ENCODE assay signal across 26 cellular contexts in genomic region chr20:51020657-51021056, GRCh38. TPM values are rescaled to one million over a fixed set of nuclear protein-coding genes. Genes with fewer than 3 reads are reported as not detected.
A peak's percentile ranks its signal among the peaks of the same experiment; 100 is the strongest.
DNase-seq lines count a peak whose midpoint lies in the region; ATAC-seq and TF ChIP-seq lines count a peak whose summit lies in the region.
"Had no signal": no experiment of that assay in that cellular context is flagged by ENCODE, and none has a peak within 500 bp of the region (broad histone marks: within the 10 kb centered on the region; RNA-seq: fewer than 3 reads in every experiment).

No MANE protein-coding gene starts in this region.

- H3K9me2 ChIP-seq in PC-3 (replicated peaks; ENCODE audit: low read length) (no peaks in the 10 kb centered on the region), hepatocyte (replicated peaks; ENCODE audit: insufficient read depth) (no peaks in the 10 kb centered on the region)

- H3K9me3 Mint-ChIP-seq in stimulated activated naive B cell treated with anti-CD40 and anti-IgM and Interleukin-4, amounts not matched to agents 10 μg/mL and 1 μg/mL and 100 μg/mL, for 72 hours: no peaks in the 10 kb centered on the region
- H3K9me3 Mint-ChIP-seq: activated CD4-positive, alpha-beta T cell treated with anti-CD3 and anti-CD28 coated beads, Interleukin-2, amount 10 ng/mL, durations not matched to agents 7 days and 5 days; HFFc6; IgD-negative memory B cell; neural crest cell; stimulated activated naive CD8-positive, alpha-beta T cell treated with anti-CD3 and anti-CD28 coated beads, Interleukin-15, Interleukin-2, amounts not matched to agents 100 ng/mL and 50 ng/mL, for 24 hours had no signal

- CTCF ChIA-PET in PC-3 (lab: Charles Lee): no interaction called here

- H3K4me1 ChIP-seq in PC-3 (ENCODE audit: insufficient read depth, low read length) (peaks cover 21% of the 10 kb centered on the region), hepatocyte (ENCODE audit: insufficient read depth) (peaks cover 5% of the 10 kb centered on the region)

- BruUV-seq in PC-3 (replicated peaks; lab: Mats Ljungman, UMichigan): no TSS peak

- H3K36me3 ChIP-seq in PC-3 (ENCODE audit: low read depth, low read length) (no peaks in the 10 kb centered on the region), hepatocyte (replicated peaks; ENCODE audit: insufficient read depth, low read depth) (no peaks in the 10 kb centered on the region)
- H3K36me3 ChIP-seq: gastrocnemius medialis, prostate gland, tibial artery had no signal

- DNase-seq in NCI-H1105 treated with DMSO at 0.1 percent for 48 hours (lab: John Stamatoyannopoulos, UW) (peak; percentile 10), NCI-H1105 (lab: John Stamatoyannopoulos, UW) (no peak), PC-3 (no peak), hepatocyte (ENCODE audit: low spot score) (no peak), DMS53 (lab: John Stamatoyannopoulos, UW) (no peak), ureter (ENCODE audit: low spot score) (no peak)
- no peak for DNase-seq in stimulated activated naive B cell treated with anti-CD40 and anti-IgM and Interleukin-4, amounts not matched to agents 10 μg/mL and 1 μg/mL and 100 μg/mL, for 72 hours
- DNase-seq: activated CD4-positive, alpha-beta T cell treated with anti-CD3 and anti-CD28 coated beads, Interleukin-2, amount 10 ng/mL, durations not matched to agents 7 days and 5 days; activated CD8-positive, alpha-beta memory T cell treated with anti-CD3 and anti-CD28 coated beads, Interleukin-2, amount 50 U/mL, for 4 hours; activated gamma-delta T cell; central memory CD4-positive, alpha-beta T cell; gastrocnemius medialis; HFFc6; left cardiac atrium; MG63; NCI-H82; SHP77 treated with DMSO at 0.1 percent for 48 hours; T-helper 1 cell; tibial artery had no signal

- H3K27me3 Mint-ChIP-seq in stimulated activated naive B cell treated with anti-CD40 and anti-IgM and Interleukin-4, amounts not matched to agents 10 μg/mL and 1 μg/mL and 100 μg/mL, for 72 hours: peaks cover 46 to 73% of the 10 kb centered on the region in 2 donors

- no peak overlapping the region for H3K9ac ChIP-seq in PC-3 (ENCODE audit: low read length)

- POLR2A ChIA-PET in PC-3 (lab: Charles Lee; ENCODE audit: unreplicated experiment): no interaction called here

- 49% methylated on average over 6 of the region's 6 CpGs for WGBS in hepatocyte (ENCODE audit: low lambda C conversion rate, missing lambda C conversion rate)

- H3K27me3 ChIP-seq in PC-3 (ENCODE audit: low read length) (no peaks in the 10 kb centered on the region), hepatocyte (peaks cover 46% of the 10 kb centered on the region)
- H3K27me3 ChIP-seq: MG63 had no signal

- peak overlapping the region; percentile 93; the same call in 1 of the 2 replicates for H3K4me2 ChIP-seq in PC-3 (ENCODE audit: low read length)
- H3K4me2 ChIP-seq in hepatocyte: peak overlapping the region; percentile 97

- no peak for TF ChIP-seq CTCF in PC-3 (conservative IDR thresholded peaks at IDR 0.05; ENCODE audit: low read depth, low read length)
- no peak for TF ChIP-seq CTCF in hepatocyte (IDR thresholded peaks at IDR 0.05; ENCODE audit: poor library complexity)

- no peaks in the 10 kb centered on the region for H3F3A ChIP-seq in PC-3 (ENCODE audit: low read length, unreplicated experiment)

- peaks cover 5 to 7% of the 10 kb centered on the region in 2 donors for H3K36me3 Mint-ChIP-seq in stimulated activated naive B cell treated with anti-CD40 and anti-IgM and Interleukin-4, amounts not matched to agents 10 μg/mL and 1 μg/mL and 100 μg/mL, for 72 hours
- H3K36me3 Mint-ChIP-seq: IgD-negative memory B cell had no signal

- ATAC-seq in PC-3: no peak
- ATAC-seq in stimulated activated naive B cell treated with anti-CD40 and anti-IgM and Interleukin-4, amounts not matched to agents 10 μg/mL and 1 μg/mL and 100 μg/mL, for 72 hours (replicated peaks): no peak
- ATAC-seq in HG03439 (IDR thresholded peaks at IDR 0.05; ENCODE audit: unreplicated experiment): no peak
- ATAC-seq: esophagus mucosa, gastrocnemius medialis, left cardiac atrium had no signal

- H3K4me3 Mint-ChIP-seq in stimulated activated naive B cell treated with anti-CD40 and anti-IgM and Interleukin-4, amounts not matched to agents 10 μg/mL and 1 μg/mL and 100 μg/mL, for 72 hours: peak overlapping the region; percentile 67 to 78
- H3K4me3 Mint-ChIP-seq: activated CD4-positive, alpha-beta T cell treated with anti-CD3 and anti-CD28 coated beads, Interleukin-2, amount 10 ng/mL, durations not matched to agents 7 days and 5 days; HFFc6; IgD-negative memory B cell; neural crest cell had no signal

- H4K20me1 ChIP-seq in PC-3 (ENCODE audit: low read length) (no peaks in the 10 kb centered on the region), hepatocyte (ENCODE audit: insufficient read depth, poor library complexity, severe bottlenecking) (no peaks in the 10 kb centered on the region)

- intact Hi-C loops in PC-3 (cut with micrococcal nuclease): loop anchor here (5.0 to 10.0 kb wide), 2 partner anchors 104 to 202 kb away; no protein-coding TSS in a partner anchor

- no peak overlapping the region for H2AFZ ChIP-seq in PC-3 (ENCODE audit: low read length)
- no peak overlapping the region for H2AFZ ChIP-seq in hepatocyte

- H3K27ac ChIP-seq in PC-3 (ENCODE audit: low read length) (no peak overlapping the region), hepatocyte (no peak overlapping the region)
- H3K27ac ChIP-seq: 22Rv1, gastrocnemius medialis, prostate gland, tibial artery had no signal

- H3K27ac Mint-ChIP-seq in stimulated activated naive B cell treated with anti-CD40 and anti-IgM and Interleukin-4, amounts not matched to agents 10 μg/mL and 1 μg/mL and 100 μg/mL, for 72 hours: no peak overlapping the region
- H3K27ac Mint-ChIP-seq: activated CD4-positive, alpha-beta T cell treated with anti-CD3 and anti-CD28 coated beads, Interleukin-2, amount 10 ng/mL, durations not matched to agents 7 days and 5 days; HFFc6; IgD-negative memory B cell; stimulated activated naive CD8-positive, alpha-beta T cell treated with anti-CD3 and anti-CD28 coated beads, Interleukin-15, Interleukin-2, amounts not matched to agents 100 ng/mL and 50 ng/mL, for 24 hours had no signal

- H3K4me1 Mint-ChIP-seq in stimulated activated naive B cell treated with anti-CD40 and anti-IgM and Interleukin-4, amounts not matched to agents 10 μg/mL and 1 μg/mL and 100 μg/mL, for 72 hours: peaks cover 31 to 55% of the 10 kb centered on the region in 2 donors

- H3K9me3 ChIP-seq in PC-3 (ENCODE audit: low read length) (no peaks in the 10 kb centered on the region), hepatocyte (ENCODE audit: low read depth) (no peaks in the 10 kb centered on the region)
- H3K9me3 ChIP-seq: gastrocnemius medialis, MG63, prostate gland, tibial artery had no signal

- H3K4me3 ChIP-seq in PC-3 (ENCODE audit: low read length) (no peak overlapping the region; the same call in 1 of the 2 replicates), hepatocyte (no peak overlapping the region)
- H3K4me3 ChIP-seq: gastrocnemius medialis, MG63, prostate gland, tibial artery had no signal

- peaks cover 10% of the 10 kb centered on the region for H3K79me2 ChIP-seq in PC-3 (ENCODE audit: low read length)
- no peaks in the 10 kb centered on the region for H3K79me2 ChIP-seq in hepatocyte

RNA-seq across cellular contexts. Expression of gene KCNG1, which starts 2.2 kb away (rescaled TPM):
- 61.5 and 74.1 TPM in 2 replicates for total RNA-seq in PC-3 (2014; rRNA removed)
- 26.1 and 28.7 TPM in 2 replicates for total RNA-seq in hepatocyte
- polyA plus RNA-seq in hepatocyte: 34.6 and 45.8 TPM in 2 replicates
- total RNA-seq in ureter: 22.4 TPM
- total RNA-seq: activated CD4-positive, alpha-beta T cell treated with anti-CD3 and anti-CD28 coated beads, Interleukin-2, amount 10 ng/mL, durations not matched to agents 7 days and 5 days; gastrocnemius medialis had no signal
